1 cellular context compared by ENCODE assay signal in the genomic region with DNA sequence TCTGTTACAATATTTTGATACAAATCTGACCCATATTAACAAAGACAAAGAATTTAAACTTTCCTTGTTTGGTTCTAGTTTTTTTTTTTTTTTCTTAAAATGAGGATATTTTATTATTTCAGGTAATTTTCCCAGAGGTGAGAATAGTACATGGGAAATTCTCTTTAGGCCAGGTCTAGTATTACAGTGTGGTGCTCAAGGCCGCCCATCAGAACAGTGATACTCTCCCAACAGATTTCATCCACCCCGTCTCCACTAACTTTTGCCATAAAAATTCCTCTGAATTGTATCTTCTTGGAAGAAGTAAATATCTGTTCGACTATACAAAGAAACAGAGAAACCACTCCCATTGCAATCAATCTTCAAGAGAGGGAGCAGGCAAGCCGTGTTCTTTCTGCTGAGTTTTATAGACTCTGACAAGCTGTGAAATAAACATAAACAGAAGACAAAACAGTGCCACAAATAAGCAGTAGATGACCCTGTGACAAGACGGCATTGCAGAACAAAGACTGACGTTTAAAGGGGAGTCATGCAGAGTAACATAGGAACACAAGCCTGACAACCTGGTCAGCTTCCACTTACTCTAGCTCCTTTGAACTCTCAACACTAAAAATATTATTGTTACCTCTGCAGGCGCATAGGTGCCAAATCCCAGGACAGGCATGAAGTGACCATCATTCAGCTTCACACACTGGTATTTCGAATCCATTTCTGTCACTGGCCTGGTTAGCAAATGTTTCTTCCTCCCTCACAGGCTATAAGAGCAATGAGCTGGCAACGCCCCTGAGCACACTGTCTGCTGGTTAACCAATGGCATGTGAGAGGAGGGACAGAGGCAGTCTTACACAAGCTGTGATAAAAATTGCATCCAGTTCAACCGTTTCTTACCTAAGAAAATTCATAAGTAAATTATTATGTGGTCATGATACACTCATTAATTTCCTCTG.
TF ChIP-seq lines count a peak whose summit lies in the region.

A gene (minus strand): TSS at position 731 of the 947 bp plus-strand sequence. CDS start 22 bp downstream, at position 709.

TF ChIP-seq in neural cell, 6 proteins besides CTCF, POLR2A, EP300 and RAD21 (continued from another document):
- TF ChIP-seq, protein P1, sequence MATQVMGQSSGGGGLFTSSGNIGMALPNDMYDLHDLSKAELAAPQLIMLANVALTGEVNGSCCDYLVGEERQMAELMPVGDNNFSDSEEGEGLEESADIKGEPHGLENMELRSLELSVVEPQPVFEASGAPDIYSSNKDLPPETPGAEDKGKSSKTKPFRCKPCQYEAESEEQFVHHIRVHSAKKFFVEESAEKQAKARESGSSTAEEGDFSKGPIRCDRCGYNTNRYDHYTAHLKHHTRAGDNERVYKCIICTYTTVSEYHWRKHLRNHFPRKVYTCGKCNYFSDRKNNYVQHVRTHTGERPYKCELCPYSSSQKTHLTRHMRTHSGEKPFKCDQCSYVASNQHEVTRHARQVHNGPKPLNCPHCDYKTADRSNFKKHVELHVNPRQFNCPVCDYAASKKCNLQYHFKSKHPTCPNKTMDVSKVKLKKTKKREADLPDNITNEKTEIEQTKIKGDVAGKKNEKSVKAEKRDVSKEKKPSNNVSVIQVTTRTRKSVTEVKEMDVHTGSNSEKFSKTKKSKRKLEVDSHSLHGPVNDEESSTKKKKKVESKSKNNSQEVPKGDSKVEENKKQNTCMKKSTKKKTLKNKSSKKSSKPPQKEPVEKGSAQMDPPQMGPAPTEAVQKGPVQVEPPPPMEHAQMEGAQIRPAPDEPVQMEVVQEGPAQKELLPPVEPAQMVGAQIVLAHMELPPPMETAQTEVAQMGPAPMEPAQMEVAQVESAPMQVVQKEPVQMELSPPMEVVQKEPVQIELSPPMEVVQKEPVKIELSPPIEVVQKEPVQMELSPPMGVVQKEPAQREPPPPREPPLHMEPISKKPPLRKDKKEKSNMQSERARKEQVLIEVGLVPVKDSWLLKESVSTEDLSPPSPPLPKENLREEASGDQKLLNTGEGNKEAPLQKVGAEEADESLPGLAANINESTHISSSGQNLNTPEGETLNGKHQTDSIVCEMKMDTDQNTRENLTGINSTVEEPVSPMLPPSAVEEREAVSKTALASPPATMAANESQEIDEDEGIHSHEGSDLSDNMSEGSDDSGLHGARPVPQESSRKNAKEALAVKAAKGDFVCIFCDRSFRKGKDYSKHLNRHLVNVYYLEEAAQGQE (IDR thresholded peaks at IDR 0.05; ENCODE audit: borderline replicate concordance), result peak; percentile 50
